Comparison of ENCODE assay signal across 8 cellular contexts in genomic region chr7:76290847-76291345, GRCh38. TPM values are rescaled to one million over a fixed set of nuclear protein-coding genes. Genes with fewer than 3 reads are reported as not detected.
DNase-seq lines count a peak whose midpoint lies in the region; ATAC-seq and TF ChIP-seq lines count a peak whose summit lies in the region.
"Not testable (repeated sequence)": the region's sequence is repeated elsewhere in the genome, so short reads cannot be mapped to it uniquely, and the experiment has no call there.

No MANE protein-coding gene starts in this region.

- WGBS in transverse colon (ENCODE audit: low coverage in 1 of 2), 2 donors: 82% methylated on average over 6 of the region's 6 CpGs; no CpG with 5 or more reads in 1 of the 2 donors

- not testable (repeated sequence) for H4K20me1 ChIP-seq in GM23338 (replicated peaks; ENCODE audit: insufficient read depth)

- not testable (repeated sequence) for H3K36me3 Mint-ChIP-seq in GM23338 (ENCODE audit: low read depth); activated naive CD4-positive, alpha-beta T cell treated with anti-CD3 and anti-CD28 coated beads for 36 hours (ENCODE audit: low read depth); central memory CD8-positive, alpha-beta T cell (ENCODE audit: insufficient read depth)

- H2AFZ ChIP-seq in GM23338: not testable (repeated sequence)

- not testable (repeated sequence) for DNase-seq in GM23338 (ENCODE audit: low spot score); RWPE2 (ENCODE audit: low spot score); activated naive CD4-positive, alpha-beta T cell treated with anti-CD3 and anti-CD28 coated beads for 36 hours; central memory CD8-positive, alpha-beta T cell (ENCODE audit: low spot score in 2 of 2); transverse colon
- DNase-seq in fibroblast of the aortic adventitia (ENCODE audit: low read depth): peak; percentile 21

- H3K27ac ChIP-seq in GM23338 (ENCODE audit: low read depth) (0 out of 2 replicates have a peak overlapping the region, but pooled peaks have one; percentile 19), RWPE2 (ENCODE audit: poor library complexity, severe bottlenecking) (peak overlapping the region; percentile 90), mucosa of rectum (ENCODE audit: low read depth in 2 of 2, low read length in 2 of 2) (peak overlapping the region; percentile 43 to 68), transverse colon (peak overlapping the region; percentile 90 to 98 (median 92))

- not testable (repeated sequence) for H3K9me3 ChIP-seq in RWPE2 (ENCODE audit: severe bottlenecking); mucosa of rectum (ENCODE audit: control insufficient read depth in 2 of 2, low read length in 2 of 2); skeletal muscle satellite cell (replicated peaks; ENCODE audit: low read length); transverse colon

- not testable (repeated sequence) for H3K9ac ChIP-seq in mucosa of rectum (ENCODE audit: low read depth in 1 of 2, low read length in 2 of 2)
- peak overlapping the region; percentile 67 for H3K9ac ChIP-seq in skeletal muscle satellite cell (ENCODE audit: low read depth, low read length)

- H3K36me3 ChIP-seq in GM23338 (ENCODE audit: insufficient read depth); RWPE2 (ENCODE audit: low read depth); mucosa of rectum (ENCODE audit: control insufficient read depth in 2 of 2, insufficient read depth in 2 of 2, low read length in 2 of 2); skeletal muscle satellite cell (ENCODE audit: insufficient read depth, low read length); transverse colon: not testable (repeated sequence)

- TF ChIP-seq POLR2A in transverse colon (IDR thresholded peaks at IDR 0.05): not testable (repeated sequence)

- peaks cover 37% of the 10 kb centered on the region for H3K4me1 Mint-ChIP-seq in GM23338
- not testable (repeated sequence) for H3K4me1 Mint-ChIP-seq in activated naive CD4-positive, alpha-beta T cell treated with anti-CD3 and anti-CD28 coated beads for 36 hours (ENCODE audit: low read depth); central memory CD8-positive, alpha-beta T cell

- TF ChIP-seq CTCF in GM23338 (conservative IDR thresholded peaks at IDR 0.05; ENCODE audit: low read depth in 2 of 2); RWPE2 (IDR thresholded peaks at IDR 0.05; ENCODE audit: poor library complexity, severe bottlenecking); fibroblast of the aortic adventitia (IDR thresholded peaks at IDR 0.05; ENCODE audit: insufficient read depth, low read length); transverse colon (IDR thresholded peaks at IDR 0.05): not testable (repeated sequence)

- H3K9me2 ChIP-seq in GM23338 (ENCODE audit: insufficient read depth): not testable (repeated sequence)

- H3F3A ChIP-seq in GM23338 (replicated peaks; ENCODE audit: low read depth): peaks cover 12% of the 10 kb centered on the region; the same call in 1 of the 2 replicates

- not testable (repeated sequence) for TF ChIP-seq EP300 in transverse colon (IDR thresholded peaks at IDR 0.05; ENCODE audit: low read depth)

- not testable (repeated sequence) for H3K4me3 ChIP-seq in GM23338; RWPE2 (ENCODE audit: severe bottlenecking); fibroblast of the aortic adventitia (ENCODE audit: low read depth, low read length); mucosa of rectum (ENCODE audit: low read length in 2 of 2); transverse colon
- peak overlapping the region; percentile 56 for H3K4me3 ChIP-seq in skeletal muscle satellite cell (ENCODE audit: low read length)

- H3K4me2 ChIP-seq in GM23338: peak overlapping the region; percentile 72
- H3K4me2 ChIP-seq in skeletal muscle satellite cell (ENCODE audit: low read length): peak overlapping the region; percentile 77

- ATAC-seq in GM23338; RWPE2 (ENCODE audit: low read depth); central memory CD8-positive, alpha-beta T cell (replicated peaks; ENCODE audit: extremely low read depth, poor library complexity, severe bottlenecking): not testable (repeated sequence)

- peaks cover 23% of the 10 kb centered on the region for H3K4me1 ChIP-seq in GM23338 (ENCODE audit: insufficient read depth)
- H3K4me1 ChIP-seq in RWPE2 (ENCODE audit: insufficient read depth, poor library complexity, severe bottlenecking): peaks cover 21% of the 10 kb centered on the region
- peaks cover 26 to 30% of the 10 kb centered on the region in 2 donors for H3K4me1 ChIP-seq in mucosa of rectum (ENCODE audit: control insufficient read depth in 2 of 2, insufficient read depth in 2 of 2, low read length in 2 of 2)
- peaks cover 47% of the 10 kb centered on the region for H3K4me1 ChIP-seq in skeletal muscle satellite cell (ENCODE audit: control insufficient read depth, insufficient read depth, low read length)
- peaks cover 40 to 48% (median 45%) of the 10 kb centered on the region in 4 donors for H3K4me1 ChIP-seq in transverse colon

- not testable (repeated sequence) for H3K27me3 ChIP-seq in GM23338 (ENCODE audit: insufficient read depth); RWPE2 (ENCODE audit: insufficient read depth, poor library complexity, severe bottlenecking); mucosa of rectum (ENCODE audit: control insufficient read depth in 2 of 2, insufficient read depth in 2 of 2, low read length in 2 of 2); skeletal muscle satellite cell (ENCODE audit: control insufficient read depth, insufficient read depth, low read length); transverse colon

- intact Hi-C loops in activated naive CD4-positive, alpha-beta T cell treated with anti-CD3 and anti-CD28 coated beads for 36 hours (cut with micrococcal nuclease): loop anchor here (1.0 kb wide), 5 partner anchors 12 to 113 kb away; no protein-coding TSS in a partner anchor
- intact Hi-C loops in transverse colon (cut with DNase I; ENCODE audit: low total_unique reads): loop anchor here (1.0 to 2.0 kb wide), 2 partner anchors 23 to 112 kb away; no protein-coding TSS in a partner anchor

- CTCF ChIA-PET in activated naive CD4-positive, alpha-beta T cell treated with anti-CD3 and anti-CD28 coated beads for 36 hours (lab: Charles Lee): interaction anchor here (0.6 to 6.0 kb wide), 22 partner anchors 9 to 131 kb away, joined by 3 to 96 read pairs (median 5); partner anchors contain the start of genes HSPB1, SRRM3 and YWHAG

- in situ Hi-C loops in transverse colon (cut with MboI; ENCODE audit: low pct_ligation_motif_present in 1 of 4, low pct_unique_long_range_greater_than_20kb in 1 of 4, low sequenced_read_pairs in 3 of 4): not testable (repeated sequence)

- peaks cover 33% of the 10 kb centered on the region for H3K27me3 Mint-ChIP-seq in GM23338 (ENCODE audit: insufficient read depth, low read depth, poor library complexity)
- H3K27me3 Mint-ChIP-seq in activated naive CD4-positive, alpha-beta T cell treated with anti-CD3 and anti-CD28 coated beads for 36 hours (ENCODE audit: low read depth); central memory CD8-positive, alpha-beta T cell: not testable (repeated sequence)

- H3K4me3 Mint-ChIP-seq in GM23338; activated naive CD4-positive, alpha-beta T cell treated with anti-CD3 and anti-CD28 coated beads for 36 hours; central memory CD8-positive, alpha-beta T cell: not testable (repeated sequence)

- not testable (repeated sequence) for H3K9me3 Mint-ChIP-seq in GM23338; activated naive CD4-positive, alpha-beta T cell treated with anti-CD3 and anti-CD28 coated beads for 36 hours; central memory CD8-positive, alpha-beta T cell

- peak overlapping the region; percentile 22; the same call in 1 of the 2 replicates for H3K27ac Mint-ChIP-seq in GM23338
- peak overlapping the region; percentile 68 for H3K27ac Mint-ChIP-seq in activated naive CD4-positive, alpha-beta T cell treated with anti-CD3 and anti-CD28 coated beads for 36 hours
- peak overlapping the region; percentile 30 for H3K27ac Mint-ChIP-seq in central memory CD8-positive, alpha-beta T cell (ENCODE audit: low read depth)

- H3K79me2 ChIP-seq in GM23338 (replicated peaks; ENCODE audit: insufficient read depth): not testable (repeated sequence)

RNA-seq across cellular contexts. Expression of gene HSPB1, which starts 11.6 kb away (rescaled TPM):
- 47.5 and 48.1 TPM in 2 replicates for total RNA-seq in GM23338 (2014; rRNA removed; shearing (Covaris generic))
- polyA plus RNA-seq in GM23338 (2016; fragmentation: Nextera tagmentation; extraction: Ambion mirVana): 437 and 458 TPM in 2 replicates
- total RNA-seq in activated naive CD4-positive, alpha-beta T cell treated with anti-CD3 and anti-CD28 coated beads for 36 hours: 100 to 1,000 TPM; 106 to 115 TPM
- total RNA-seq in fibroblast of the aortic adventitia (ENCODE audit: low replicate concordance): 91.8 and 128 TPM in 2 replicates
- 104 and 141 TPM in 2 replicates for total RNA-seq in skeletal muscle satellite cell (2012; rRNA removed)
- total RNA-seq in transverse colon: 1,000 to 10,000 TPM in 1 of 4 donors, 100 to 1,000 TPM in 3; 387 to 1,086 (median 519) TPM

Comparison
In these comparisons a context has a peak if more than half of its experiments do, and no peak if none do; other contexts are left out.
1. H3K27ac ChIP-seq: peak in every context shown above with its lines; median percentile 92 in transverse colon; 90 in RWPE2; 56 in mucosa of rectum; 19 in GM23338.